ENCODE assay signal across 1 cellular context in the genomic region with DNA sequence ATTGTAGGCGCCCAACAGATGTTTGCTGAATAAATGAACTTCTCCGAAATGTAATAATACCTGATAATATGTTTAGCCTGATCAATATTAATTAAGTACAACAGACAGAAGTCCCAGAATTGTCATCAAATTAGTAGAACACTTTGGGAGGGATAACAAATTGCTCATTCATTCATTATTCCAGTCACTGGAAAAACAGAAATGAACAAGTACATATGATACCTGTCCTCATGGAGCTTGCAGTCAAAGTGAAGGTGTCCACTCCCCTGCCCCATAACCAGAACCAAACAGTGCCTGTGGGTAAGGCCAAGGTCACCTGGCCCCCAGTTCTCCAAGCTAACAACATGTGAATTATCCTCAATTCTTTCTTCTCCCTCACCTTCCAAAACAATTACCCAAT.
TF ChIP-seq lines count a peak whose summit lies in the region.

No MANE protein-coding gene starts in this region.

TF ChIP-seq in K562, 482 proteins besides CTCF, POLR2A, EP300 and RAD21:
- TF ChIP-seq ZNF324 (CRISPR knock-in tag; IDR thresholded peaks at IDR 0.05) (no peak), PTTG1 (tag; IDR thresholded peaks at IDR 0.05; ENCODE audit: low read depth) (no peak), TRIM28 (IDR thresholded peaks at IDR 0.05) (peak; percentile 57; the same call in 1 of the 2 replicates), ZNF316 (IDR thresholded peaks at IDR 0.05) (peak; percentile 64), RHOXF2B (CRISPR knock-in tag; conservative IDR thresholded peaks at IDR 0.05) (no peak), RCOR1 (IDR thresholded peaks at IDR 0.05; ENCODE audit: borderline replicate concordance in 1 of 2, low read depth in 2 of 2, low read length in 2 of 2) (no peak), MXI1 (IDR thresholded peaks at IDR 0.05; ENCODE audit: low read depth, low read length) (no peak), RBM39 (optimal IDR thresholded peaks at IDR 0.05; ENCODE audit: low read depth, low read length) (no peak), ZNF174 (CRISPR knock-in tag; IDR thresholded peaks at IDR 0.05) (no peak), HMG20B (CRISPR knock-in tag; IDR thresholded peaks at IDR 0.05) (no peak), GATAD2B (IDR thresholded peaks at IDR 0.05; ENCODE audit: borderline replicate concordance) (no peak), RFX1 (IDR thresholded peaks at IDR 0.05) (no peak), ARHGAP35 (IDR thresholded peaks at IDR 0.05; ENCODE audit: partially characterized antibody) (no peak), ZNF431 (CRISPR knock-in tag; IDR thresholded peaks at IDR 0.05) (no peak)
- TF ChIP-seq, protein P1, sequence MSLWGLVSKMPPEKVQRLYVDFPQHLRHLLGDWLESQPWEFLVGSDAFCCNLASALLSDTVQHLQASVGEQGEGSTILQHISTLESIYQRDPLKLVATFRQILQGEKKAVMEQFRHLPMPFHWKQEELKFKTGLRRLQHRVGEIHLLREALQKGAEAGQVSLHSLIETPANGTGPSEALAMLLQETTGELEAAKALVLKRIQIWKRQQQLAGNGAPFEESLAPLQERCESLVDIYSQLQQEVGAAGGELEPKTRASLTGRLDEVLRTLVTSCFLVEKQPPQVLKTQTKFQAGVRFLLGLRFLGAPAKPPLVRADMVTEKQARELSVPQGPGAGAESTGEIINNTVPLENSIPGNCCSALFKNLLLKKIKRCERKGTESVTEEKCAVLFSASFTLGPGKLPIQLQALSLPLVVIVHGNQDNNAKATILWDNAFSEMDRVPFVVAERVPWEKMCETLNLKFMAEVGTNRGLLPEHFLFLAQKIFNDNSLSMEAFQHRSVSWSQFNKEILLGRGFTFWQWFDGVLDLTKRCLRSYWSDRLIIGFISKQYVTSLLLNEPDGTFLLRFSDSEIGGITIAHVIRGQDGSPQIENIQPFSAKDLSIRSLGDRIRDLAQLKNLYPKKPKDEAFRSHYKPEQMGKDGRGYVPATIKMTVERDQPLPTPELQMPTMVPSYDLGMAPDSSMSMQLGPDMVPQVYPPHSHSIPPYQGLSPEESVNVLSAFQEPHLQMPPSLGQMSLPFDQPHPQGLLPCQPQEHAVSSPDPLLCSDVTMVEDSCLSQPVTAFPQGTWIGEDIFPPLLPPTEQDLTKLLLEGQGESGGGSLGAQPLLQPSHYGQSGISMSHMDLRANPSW (CRISPR knock-in tag; IDR thresholded peaks at IDR 0.05): no peak
- TF ChIP-seq, protein P2, sequence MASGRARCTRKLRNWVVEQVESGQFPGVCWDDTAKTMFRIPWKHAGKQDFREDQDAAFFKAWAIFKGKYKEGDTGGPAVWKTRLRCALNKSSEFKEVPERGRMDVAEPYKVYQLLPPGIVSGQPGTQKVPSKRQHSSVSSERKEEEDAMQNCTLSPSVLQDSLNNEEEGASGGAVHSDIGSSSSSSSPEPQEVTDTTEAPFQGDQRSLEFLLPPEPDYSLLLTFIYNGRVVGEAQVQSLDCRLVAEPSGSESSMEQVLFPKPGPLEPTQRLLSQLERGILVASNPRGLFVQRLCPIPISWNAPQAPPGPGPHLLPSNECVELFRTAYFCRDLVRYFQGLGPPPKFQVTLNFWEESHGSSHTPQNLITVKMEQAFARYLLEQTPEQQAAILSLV (tag; IDR thresholded peaks at IDR 0.05): no peak
- TF ChIP-seq, protein P3, sequence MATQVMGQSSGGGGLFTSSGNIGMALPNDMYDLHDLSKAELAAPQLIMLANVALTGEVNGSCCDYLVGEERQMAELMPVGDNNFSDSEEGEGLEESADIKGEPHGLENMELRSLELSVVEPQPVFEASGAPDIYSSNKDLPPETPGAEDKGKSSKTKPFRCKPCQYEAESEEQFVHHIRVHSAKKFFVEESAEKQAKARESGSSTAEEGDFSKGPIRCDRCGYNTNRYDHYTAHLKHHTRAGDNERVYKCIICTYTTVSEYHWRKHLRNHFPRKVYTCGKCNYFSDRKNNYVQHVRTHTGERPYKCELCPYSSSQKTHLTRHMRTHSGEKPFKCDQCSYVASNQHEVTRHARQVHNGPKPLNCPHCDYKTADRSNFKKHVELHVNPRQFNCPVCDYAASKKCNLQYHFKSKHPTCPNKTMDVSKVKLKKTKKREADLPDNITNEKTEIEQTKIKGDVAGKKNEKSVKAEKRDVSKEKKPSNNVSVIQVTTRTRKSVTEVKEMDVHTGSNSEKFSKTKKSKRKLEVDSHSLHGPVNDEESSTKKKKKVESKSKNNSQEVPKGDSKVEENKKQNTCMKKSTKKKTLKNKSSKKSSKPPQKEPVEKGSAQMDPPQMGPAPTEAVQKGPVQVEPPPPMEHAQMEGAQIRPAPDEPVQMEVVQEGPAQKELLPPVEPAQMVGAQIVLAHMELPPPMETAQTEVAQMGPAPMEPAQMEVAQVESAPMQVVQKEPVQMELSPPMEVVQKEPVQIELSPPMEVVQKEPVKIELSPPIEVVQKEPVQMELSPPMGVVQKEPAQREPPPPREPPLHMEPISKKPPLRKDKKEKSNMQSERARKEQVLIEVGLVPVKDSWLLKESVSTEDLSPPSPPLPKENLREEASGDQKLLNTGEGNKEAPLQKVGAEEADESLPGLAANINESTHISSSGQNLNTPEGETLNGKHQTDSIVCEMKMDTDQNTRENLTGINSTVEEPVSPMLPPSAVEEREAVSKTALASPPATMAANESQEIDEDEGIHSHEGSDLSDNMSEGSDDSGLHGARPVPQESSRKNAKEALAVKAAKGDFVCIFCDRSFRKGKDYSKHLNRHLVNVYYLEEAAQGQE (CRISPR knock-in tag; IDR thresholded peaks at IDR 0.05; ENCODE audit: low read depth): no peak
